In genomic region chr17:2776589-2777241, GRCh38 we compare ENCODE assay signal across 8 cellular contexts. TPM values are rescaled to one million over a fixed set of nuclear protein-coding genes. Genes with fewer than 3 reads are reported as not detected.
A peak's percentile ranks its signal among the peaks of the same experiment; 100 is the strongest.
DNase-seq lines count a peak whose midpoint lies in the region; ATAC-seq, FAIRE-seq and TF ChIP-seq lines count a peak whose summit lies in the region.

No MANE protein-coding gene starts in this region.

- H2AFZ ChIP-seq in astrocyte (ENCODE audit: low read depth, low read length): peak overlapping the region; percentile 47

- H3K9me3 Mint-ChIP-seq in CD8-positive, alpha-beta memory T cell: peaks cover 0 to 2% (median 0%) of the 10 kb centered on the region in 5 donors
- peaks cover 1% of the 10 kb centered on the region for H3K9me3 Mint-ChIP-seq in astrocyte (ENCODE audit: unreplicated experiment)

- FAIRE-seq in astrocyte (lab: Jason Lieb, UNC): no peak

- peak overlapping the region in 1 of 8 donors; percentile 37 for H3K27ac Mint-ChIP-seq in CD8-positive, alpha-beta memory T cell
- no peak overlapping the region for H3K27ac Mint-ChIP-seq in astrocyte (ENCODE audit: unreplicated experiment)

- no peak overlapping the region for H3K4me3 ChIP-seq in CD8-positive, alpha-beta memory T cell (ENCODE audit: low read length)
- H3K4me3 ChIP-seq in astrocyte (ENCODE audit: insufficient read depth, low read depth, low read length): peak overlapping the region; percentile 17
- H3K4me3 ChIP-seq in mucosa of rectum (ENCODE audit: low read length in 2 of 2): peak overlapping the region; percentile 26 to 39

- no peaks in the 10 kb centered on the region for H3K36me3 ChIP-seq in CD8-positive, alpha-beta memory T cell (ENCODE audit: insufficient read depth, low read length)
- H3K36me3 ChIP-seq in astrocyte (ENCODE audit: insufficient read depth, low read length) (no peaks in the 10 kb centered on the region), mucosa of rectum (ENCODE audit: control insufficient read depth in 2 of 2, insufficient read depth in 2 of 2, low read length in 2 of 2) (peaks cover 0 to 2% of the 10 kb centered on the region in 2 donors)

- no peak for ATAC-seq in GM19452 (IDR thresholded peaks at IDR 0.05; ENCODE audit: unreplicated experiment)
- no peak for ATAC-seq in HG03565 (IDR thresholded peaks at IDR 0.05; ENCODE audit: unreplicated experiment)

- H3K27me3 ChIP-seq in CD8-positive, alpha-beta memory T cell (ENCODE audit: insufficient read depth, low read length, poor library complexity, severe bottlenecking): peaks cover 22% of the 10 kb centered on the region
- H3K27me3 ChIP-seq in astrocyte (ENCODE audit: insufficient read depth, low read length): peaks cover 30% of the 10 kb centered on the region
- H3K27me3 ChIP-seq in mucosa of rectum (ENCODE audit: control insufficient read depth in 2 of 2, insufficient read depth in 2 of 2, low read length in 2 of 2): peaks cover 0 to 9% of the 10 kb centered on the region in 2 donors

- H3K9me3 ChIP-seq in CD8-positive, alpha-beta memory T cell (ENCODE audit: low read length): no peaks in the 10 kb centered on the region
- no peaks in the 10 kb centered on the region for H3K9me3 ChIP-seq in astrocyte (ENCODE audit: insufficient read depth, low read depth, low read length)
- no peaks in the 10 kb centered on the region for H3K9me3 ChIP-seq in mucosa of rectum (ENCODE audit: control insufficient read depth in 2 of 2, low read length in 2 of 2)

- peaks cover 5 to 15% (median 13%) of the 10 kb centered on the region in 3 donors for H3K4me1 Mint-ChIP-seq in CD8-positive, alpha-beta memory T cell
- peaks cover 12% of the 10 kb centered on the region for H3K4me1 Mint-ChIP-seq in astrocyte (ENCODE audit: low read depth, unreplicated experiment)

- H3K27ac ChIP-seq in CD8-positive, alpha-beta memory T cell (ENCODE audit: low read depth, low read length): no peak overlapping the region
- H3K27ac ChIP-seq in astrocyte (ENCODE audit: low read depth, low read length) (no peak overlapping the region), mucosa of rectum (ENCODE audit: low read depth in 2 of 2, low read length in 2 of 2) (no peak overlapping the region)

- H3K9ac ChIP-seq in astrocyte (ENCODE audit: low read length) (no peak overlapping the region), mucosa of rectum (ENCODE audit: low read depth in 1 of 2, low read length in 2 of 2) (peak overlapping the region in 1 of 2 donors; percentile 29)

- CTCF ChIA-PET in CD8-positive, alpha-beta memory T cell (lab: Charles Lee): interaction anchor here (1.1 to 3.2 kb wide), 2 partner anchors 10 to 15 kb away, joined by 4 to 14 read pairs; no protein-coding TSS in a partner anchor

- H3K36me3 Mint-ChIP-seq in CD8-positive, alpha-beta memory T cell: peaks cover 0 to 6% (median 0%) of the 10 kb centered on the region in 3 donors
- H3K36me3 Mint-ChIP-seq in astrocyte (ENCODE audit: low read depth, unreplicated experiment): no peaks in the 10 kb centered on the region

- H3K79me2 ChIP-seq in astrocyte (ENCODE audit: insufficient read depth, low read length): no peaks in the 10 kb centered on the region

- no peak for DNase-seq in CD8-positive, alpha-beta memory T cell
- DNase-seq in NCI-H1105 (lab: John Stamatoyannopoulos, UW) (peak; percentile 60), astrocyte (ENCODE audit: low read depth) (no peak), SW 1271 (lab: John Stamatoyannopoulos, UW) (no peak), medulla oblongata (ENCODE audit: extremely low spot score) (no peak)

- TF ChIP-seq CTCF in astrocyte (IDR thresholded peaks at IDR 0.05; ENCODE audit: insufficient read depth, low read depth, low read length): no peak

- POLR2A ChIA-PET in CD8-positive, alpha-beta memory T cell (lab: Charles Lee): no interaction called here

- H3K4me3 Mint-ChIP-seq in CD8-positive, alpha-beta memory T cell: peak overlapping the region in 5 of 7 donors; percentile 58 to 66 (median 60)
- H3K4me3 Mint-ChIP-seq in astrocyte (ENCODE audit: unreplicated experiment): peak overlapping the region; percentile 82

- H3K4me1 ChIP-seq in CD8-positive, alpha-beta memory T cell (ENCODE audit: insufficient read depth, low read length): peaks cover 3% of the 10 kb centered on the region
- H3K4me1 ChIP-seq in astrocyte (ENCODE audit: insufficient read depth, low read length): peaks cover under 1% of the 10 kb centered on the region
- peaks cover 3 to 5% of the 10 kb centered on the region in 2 donors for H3K4me1 ChIP-seq in mucosa of rectum (ENCODE audit: control insufficient read depth in 2 of 2, insufficient read depth in 2 of 2, low read length in 2 of 2)

- peak overlapping the region; percentile 73 for H3K4me2 ChIP-seq in astrocyte (ENCODE audit: low read length)

- H4K20me1 ChIP-seq in astrocyte (ENCODE audit: insufficient read depth, low read length): no peaks in the 10 kb centered on the region

- peaks cover 33 to 44% of the 10 kb centered on the region in 2 donors for H3K27me3 Mint-ChIP-seq in CD8-positive, alpha-beta memory T cell
- peaks cover 43% of the 10 kb centered on the region for H3K27me3 Mint-ChIP-seq in astrocyte (ENCODE audit: low read depth, unreplicated experiment)

RNA-seq across cellular contexts. Expression of gene RAP1GAP2, which starts 19.5 kb away (rescaled TPM):
- total RNA-seq in CD8-positive, alpha-beta memory T cell: 1 to 10 TPM; 1.2 to 1.4 TPM
- 6.3 TPM for polyA plus RNA-seq in CD8-positive, alpha-beta memory T cell
- total RNA-seq in astrocyte: 7.8 and 8.6 TPM in 2 replicates

RNA-seq across cellular contexts. Expression of gene CCDC92B, which starts 27.3 kb away (rescaled TPM):
- under 1 TPM in 1 of 2 experiments, not detected in 1; 0.07 TPM for total RNA-seq in CD8-positive, alpha-beta memory T cell
- not detected for polyA plus RNA-seq in CD8-positive, alpha-beta memory T cell
- 0.29 and 0.36 TPM in 2 replicates for total RNA-seq in astrocyte
